In genomic region chr18:13710460-13710859, GRCh38 we compare ENCODE assay signal across 18 cellular contexts. TPM values are rescaled to one million over a fixed set of nuclear protein-coding genes. Genes with fewer than 3 reads are reported as not detected.
DNase-seq lines count a peak whose midpoint lies in the region; ATAC-seq and TF ChIP-seq lines count a peak whose summit lies in the region.
"Had no signal": no experiment of that assay in that cellular context is flagged by ENCODE, and none has a peak within 500 bp of the region (broad histone marks: within the 10 kb centered on the region; RNA-seq: fewer than 3 reads in every experiment).

No MANE protein-coding gene starts in this region.

- no peaks in the 10 kb centered on the region for H3K27me3 ChIP-seq in CD8-positive, alpha-beta memory T cell (ENCODE audit: insufficient read depth, low read length, poor library complexity, severe bottlenecking)

- DNase-seq in AG10803 (ENCODE audit: low read depth) (peak; percentile 2), HS-5 (ENCODE audit: low read depth) (peak; percentile 65), amniotic epithelial cell (ENCODE audit: low read depth) (peak; percentile 40), iris pigment epithelial cell (ENCODE audit: low read depth) (peak; percentile 28), T-helper 1 cell (no peak)
- DNase-seq in CD8-positive, alpha-beta memory T cell, result no peak
- no peak for DNase-seq in NK-92 treated with Interleukin-12 subunit alpha and Interleukin-12 subunit beta, amount 100 ng/mL, for 24 hours (lab: John Stamatoyannopoulos, UW)
- DNase-seq: activated CD4-positive, alpha-beta memory T cell treated with anti-CD3 and anti-CD28 coated beads, Interleukin-2, amount 10 ng/mL, durations not matched to agents 7 days and 5 days; COR-L47; GF-D8; head of caudate nucleus; Kasumi-1; kidney; NCI-H1694; NCI-H446 treated with DMSO at 0.1 percent for 48 hours had no signal

- H3K4me1 ChIP-seq in CD8-positive, alpha-beta memory T cell (ENCODE audit: insufficient read depth, low read length), result no peaks in the 10 kb centered on the region

- TF ChIP-seq CTCF in AG10803 (conservative IDR thresholded peaks at IDR 0.05; ENCODE audit: low read length), result no peak

- H3K36me3 Mint-ChIP-seq in CD8-positive, alpha-beta memory T cell, result peaks cover 8 to 24% (median 17%) of the 10 kb centered on the region in 3 donors

- H3K9me3 Mint-ChIP-seq in CD8-positive, alpha-beta memory T cell, result peaks cover 0 to 2% (median 0%) of the 10 kb centered on the region in 5 donors
- H3K9me3 Mint-ChIP-seq: stimulated activated memory B cell treated with anti-CD40 and anti-IgM and Interleukin-4, amounts not matched to agents 10 μg/mL and 1 μg/mL and 100 μg/mL, for 72 hours had no signal

- no peaks in the 10 kb centered on the region for H3K27me3 Mint-ChIP-seq in CD8-positive, alpha-beta memory T cell
- H3K27me3 Mint-ChIP-seq: activated CD4-positive, alpha-beta memory T cell treated with anti-CD3 and anti-CD28 coated beads, Interleukin-2, amount 10 ng/mL, durations not matched to agents 7 days and 5 days; stimulated activated memory B cell treated with anti-CD40 and anti-IgM and Interleukin-4, amounts not matched to agents 10 μg/mL and 1 μg/mL and 100 μg/mL, for 72 hours had no signal

- H3K9me3 ChIP-seq in CD8-positive, alpha-beta memory T cell (ENCODE audit: low read length), result no peaks in the 10 kb centered on the region

- no peak overlapping the region for H3K27ac ChIP-seq in CD8-positive, alpha-beta memory T cell (ENCODE audit: low read depth, low read length)

- no peak for ATAC-seq in HG03469 (IDR thresholded peaks at IDR 0.05; ENCODE audit: unreplicated experiment)
- ATAC-seq: stimulated activated memory B cell treated with anti-CD40 and anti-IgM and Interleukin-4, amounts not matched to agents 10 μg/mL and 1 μg/mL and 100 μg/mL, for 72 hours had no signal

- peaks cover 25 to 48% (median 42%) of the 10 kb centered on the region in 3 donors for H3K4me1 Mint-ChIP-seq in CD8-positive, alpha-beta memory T cell
- H3K4me1 Mint-ChIP-seq: activated CD4-positive, alpha-beta memory T cell treated with anti-CD3 and anti-CD28 coated beads, Interleukin-2, amount 10 ng/mL, durations not matched to agents 7 days and 5 days had no signal

- POLR2A ChIA-PET in CD8-positive, alpha-beta memory T cell (lab: Charles Lee), result no interaction called here

- CTCF ChIA-PET in CD8-positive, alpha-beta memory T cell (lab: Charles Lee), result no interaction called here

- H3K4me3 Mint-ChIP-seq in CD8-positive, alpha-beta memory T cell, result no peak overlapping the region
- H3K4me3 Mint-ChIP-seq: activated CD4-positive, alpha-beta memory T cell treated with anti-CD3 and anti-CD28 coated beads, Interleukin-2, amount 10 ng/mL, durations not matched to agents 7 days and 5 days; activated T-helper 1 cell treated with anti-CD3 and anti-CD28 coated beads, Interleukin-12 subunit alpha, Interleukin-12 subunit beta, Interleukin-2, Interleukin-4 antibody, amounts not matched to agents 30 ng/mL and 10 ng/mL and 1 ng/mL, durations not matched to agents 14 hours and 24 hours and 36 hours; stimulated activated memory B cell treated with anti-CD40 and anti-IgM and Interleukin-4, amounts not matched to agents 10 μg/mL and 1 μg/mL and 100 μg/mL, for 72 hours had no signal

- H3K27ac Mint-ChIP-seq in CD8-positive, alpha-beta memory T cell, result no peak overlapping the region
- H3K27ac Mint-ChIP-seq: activated CD4-positive, alpha-beta memory T cell treated with anti-CD3 and anti-CD28 coated beads, Interleukin-2, amount 10 ng/mL, durations not matched to agents 7 days and 5 days; activated T-helper 1 cell treated with anti-CD3 and anti-CD28 coated beads, Interleukin-12 subunit alpha, Interleukin-12 subunit beta, Interleukin-2, Interleukin-4 antibody, amounts not matched to agents 30 ng/mL and 10 ng/mL and 1 ng/mL, durations not matched to agents 14 hours and 24 hours and 36 hours; stimulated activated memory B cell treated with anti-CD40 and anti-IgM and Interleukin-4, amounts not matched to agents 10 μg/mL and 1 μg/mL and 100 μg/mL, for 72 hours had no signal

- H3K36me3 ChIP-seq in CD8-positive, alpha-beta memory T cell (ENCODE audit: insufficient read depth, low read length), result no peaks in the 10 kb centered on the region

- H3K4me3 ChIP-seq in AG10803 (ENCODE audit: low read length), result no peak overlapping the region
- no peak overlapping the region for H3K4me3 ChIP-seq in CD8-positive, alpha-beta memory T cell (ENCODE audit: low read length)

RNA-seq across cellular contexts. Expression of gene FAM210A, which starts 15.9 kb away (rescaled TPM):
- total RNA-seq in CD8-positive, alpha-beta memory T cell, result 10 to 100 TPM; 38.3 to 38.8 TPM
- 15.5 TPM for polyA plus RNA-seq in CD8-positive, alpha-beta memory T cell

RNA-seq across cellular contexts. Expression of gene RNMT, which starts 16.0 kb away (rescaled TPM):
- 10 to 100 TPM; 44.6 to 52.2 TPM for total RNA-seq in CD8-positive, alpha-beta memory T cell
- 42.3 TPM for polyA plus RNA-seq in CD8-positive, alpha-beta memory T cell

Comparison
In these comparisons a context has a peak if more than half of its experiments do, and no peak if none do; other contexts are left out.
1. DNase-seq: peak in AG10803 (single experiment), HS-5 (single experiment), amniotic epithelial cell (single experiment) and iris pigment epithelial cell (single experiment); none in CD8-positive, alpha-beta memory T cell (0 of 5), NK-92 treated with Interleukin-12 subunit alpha and Interleukin-12 subunit beta, amount 100 ng/mL, for 24 hours (single experiment) and T-helper 1 cell (0 of 5).